13 cellular contexts compared by ENCODE assay signal in the genomic region with DNA sequence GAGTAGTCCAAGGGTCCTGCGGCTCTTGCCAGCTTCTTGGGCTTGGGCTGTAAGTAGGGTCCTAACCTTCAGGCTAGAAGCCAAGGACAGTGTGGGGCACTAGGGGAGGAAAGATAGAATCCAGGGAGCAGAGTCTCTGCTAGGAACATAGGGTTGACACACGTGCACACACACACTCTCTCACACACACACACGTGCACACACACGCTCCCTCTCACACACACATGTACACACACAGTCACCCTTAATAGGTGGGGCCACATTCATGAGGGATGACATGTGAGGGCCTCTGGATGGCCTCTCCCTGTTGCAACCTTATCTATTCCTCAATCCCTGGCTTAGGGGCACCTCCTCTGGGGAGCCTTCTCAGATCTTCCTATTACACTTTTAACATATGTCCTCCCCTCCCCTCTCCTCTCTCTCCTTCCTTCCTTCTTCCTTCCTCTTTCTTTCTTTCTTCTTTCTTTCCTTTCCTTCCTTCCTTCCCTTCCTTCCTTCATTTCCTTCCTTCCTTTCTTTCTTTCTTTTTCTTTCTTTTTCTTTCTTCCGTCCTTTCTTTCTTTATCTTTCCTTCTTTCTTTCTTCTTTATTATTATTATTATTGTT.
DNase-seq lines count a peak whose midpoint lies in the region; FAIRE-seq and TF ChIP-seq lines count a peak whose summit lies in the region.
"Had no signal": no experiment of that assay in that cellular context is flagged by ENCODE, and none has a peak within 500 bp of the region (broad histone marks: within the 10 kb centered on the region; RNA-seq: fewer than 3 reads in every experiment).

No MANE protein-coding gene starts in this region.

- TF ChIP-seq CTCF in WERI-Rb-1 (IDR thresholded peaks at IDR 0.05; ENCODE audit: low read depth, low read length), result no peak

- H3K9me3 ChIP-seq in BLaER1 (no peaks in the 10 kb centered on the region), WERI-Rb-1 (ENCODE audit: severe bottlenecking) (no peaks in the 10 kb centered on the region)
- H3K9me3 ChIP-seq in BLaER1 treated with 17β-estradiol and CSF1 and Interleukin-3, amounts not matched to agents 10 nM and 100 nM (replicated peaks in 1 of 11), result no peaks in the 10 kb centered on the region

- H3K4me2 ChIP-seq in BLaER1, result 0 out of 2 replicates have a peak overlapping the region, but pooled peaks have one; percentile 3
- H3K4me2 ChIP-seq in BLaER1 treated with 17β-estradiol and CSF1 and Interleukin-3, amounts not matched to agents 10 nM and 100 nM, result peak overlapping the region in 10 of 11 experiments; percentile 7 to 60 (median 48); a peak in 16 of 22 replicates

- DNase-seq in WERI-Rb-1 (no peak), urothelium cell line (ENCODE audit: low spot score) (no peak), NCI-H2081 (lab: John Stamatoyannopoulos, UW) (no peak), NCI-H187 treated with DMSO at 0.1 percent for 48 hours (lab: John Stamatoyannopoulos, UW) (no peak)
- DNase-seq: AML-193; Calu3; CD8-positive, alpha-beta T cell; DMS79 treated with DMSO at 0.1 percent for 48 hours; GF-D8; GOT3 had no signal

- no peaks in the 10 kb centered on the region for H4K20me1 ChIP-seq in BLaER1
- H4K20me1 ChIP-seq in BLaER1 treated with 17β-estradiol and CSF1 and Interleukin-3, amounts not matched to agents 10 nM and 100 nM, result peaks cover 0 to 7% (median 0%) of the 10 kb centered on the region in 11 experiments; a peak in 2 of 22 replicates

- peak; percentile 79 for FAIRE-seq in urothelium cell line (lab: Jason Lieb, UNC)
- FAIRE-seq: A204.1 had no signal

- H3K9ac ChIP-seq in BLaER1, result no peak overlapping the region
- H3K9ac ChIP-seq in BLaER1 treated with 17β-estradiol and CSF1 and Interleukin-3, amounts not matched to agents 10 nM and 100 nM, result no peak overlapping the region

- H3K4me1 ChIP-seq in BLaER1, result peaks cover 23% of the 10 kb centered on the region
- peaks cover 0 to 23% (median 19%) of the 10 kb centered on the region in 10 experiments; a peak in 17 of 20 replicates for H3K4me1 ChIP-seq in BLaER1 treated with 17β-estradiol and CSF1 and Interleukin-3, amounts not matched to agents 10 nM and 100 nM

- H3K27ac ChIP-seq in BLaER1, result no peak overlapping the region
- H3K27ac ChIP-seq in BLaER1 treated with 17β-estradiol and CSF1 and Interleukin-3, amounts not matched to agents 10 nM and 100 nM, result no peak overlapping the region
- peak overlapping the region; percentile 54 for H3K27ac ChIP-seq in WERI-Rb-1

- no peak overlapping the region for H3K4me3 ChIP-seq in BLaER1
- H3K4me3 ChIP-seq in BLaER1 treated with 17β-estradiol and CSF1 and Interleukin-3, amounts not matched to agents 10 nM and 100 nM, result no peak overlapping the region
- no peak overlapping the region for H3K4me3 ChIP-seq in WERI-Rb-1 (ENCODE audit: low read depth, low read length)

- no peaks in the 10 kb centered on the region for H3K27me3 ChIP-seq in BLaER1
- no peaks in the 10 kb centered on the region for H3K27me3 ChIP-seq in BLaER1 treated with 17β-estradiol and CSF1 and Interleukin-3, amounts not matched to agents 10 nM and 100 nM
- no peaks in the 10 kb centered on the region for H3K27me3 ChIP-seq in WERI-Rb-1 (ENCODE audit: insufficient read depth, low read depth, severe bottlenecking)

- H3K36me3 ChIP-seq in BLaER1 (no peaks in the 10 kb centered on the region), WERI-Rb-1 (no peaks in the 10 kb centered on the region)
- H3K36me3 ChIP-seq in BLaER1 treated with 17β-estradiol and CSF1 and Interleukin-3, amounts not matched to agents 10 nM and 100 nM, result no peaks in the 10 kb centered on the region
